36 cellular contexts compared by ENCODE assay signal in genomic region chr13:45267215-45267614, GRCh38.
"Had no signal": no experiment of that assay in that cellular context is flagged by ENCODE, and none has a peak within 500 bp of the region (broad histone marks: within the 10 kb centered on the region; RNA-seq: fewer than 3 reads in every experiment).

No MANE protein-coding gene starts in this region.

- H3K27ac Mint-ChIP-seq: activated B cell treated with CpG ODN at 0.5 μM for 24 hours; activated CD4-positive, alpha-beta memory T cell treated with anti-CD3 and anti-CD28 coated beads, Interleukin-2, amount 10 ng/mL, durations not matched to agents 7 days and 5 days; activated CD4-positive, alpha-beta T cell treated with anti-CD3 and anti-CD28 coated beads, Interleukin-2, amount 10 ng/mL, durations not matched to agents 7 days and 5 days; activated CD8-positive, alpha-beta memory T cell treated with anti-CD3 and anti-CD28 coated beads, Interleukin-2, amount 10 ng/mL, durations not matched to agents 7 days and 5 days; activated CD8-positive, alpha-beta T cell treated with anti-CD3 and anti-CD28 coated beads, Interleukin-2, amount 10 ng/mL, durations not matched to agents 7 days and 5 days; activated naive CD4-positive, alpha-beta T cell treated with anti-CD3 and anti-CD28 coated beads, Interleukin-2, amount 10 ng/mL, durations not matched to agents 7 days and 5 days; activated naive CD4-positive, alpha-beta T cell treated with anti-CD3 and anti-CD28 coated beads, Interleukin-2, amount 50 U/mL, for 24 hours; activated naive CD8-positive, alpha-beta T cell; activated naive CD8-positive, alpha-beta T cell treated with anti-CD3 and anti-CD28 coated beads, Interleukin-2, amount 10 ng/mL, durations not matched to agents 7 days and 5 days; activated naive CD8-positive, alpha-beta T cell treated with anti-CD3 and anti-CD28 coated beads, Interleukin-2, amount 50 U/mL, for 24 hours; activated T-cell treated with anti-CD3 and anti-CD28 coated beads, Interleukin-2, amount 50 U/mL, for 24 hours; activated T-helper 2 cell treated with anti-CD3 and anti-CD28 coated beads, Interferon-gamma antibody, Interleukin-2, Interleukin-4, amounts not matched to agents 10 μg/mL and 5 μg/mL and 100 μg/mL, durations not matched to agents 14 hours and 24 hours and 36 hours; T-helper 1 cell treated with Interleukin-12 subunit alpha and Interleukin-12 subunit beta and Interleukin-4 antibody, amounts not matched to agents 30 μg/mL and 1 μg/mL, for 36 hours; T-helper 2 cell treated with Interferon-gamma antibody and Interleukin-4, amounts not matched to agents 5 μg/mL and 100 μg/mL, for 36 hours had no signal

- H3K36me3 ChIP-seq: ascending aorta, cardiac muscle cell, WERI-Rb-1 had no signal

- H3K36me3 Mint-ChIP-seq: activated naive CD8-positive, alpha-beta T cell had no signal

- FAIRE-seq: bronchial epithelial cell, colon, TTC549 had no signal

- H3K4me1 Mint-ChIP-seq: activated B cell treated with CpG ODN at 0.5 μM for 24 hours; activated CD4-positive, alpha-beta memory T cell treated with anti-CD3 and anti-CD28 coated beads, Interleukin-2, amount 10 ng/mL, durations not matched to agents 7 days and 5 days; activated CD4-positive, alpha-beta T cell treated with anti-CD3 and anti-CD28 coated beads, Interleukin-2, amount 10 ng/mL, durations not matched to agents 7 days and 5 days; activated CD8-positive, alpha-beta memory T cell treated with anti-CD3 and anti-CD28 coated beads, Interleukin-2, amount 10 ng/mL, durations not matched to agents 7 days and 5 days; activated naive CD4-positive, alpha-beta T cell treated with anti-CD3 and anti-CD28 coated beads, Interleukin-2, amount 10 ng/mL, durations not matched to agents 7 days and 5 days; activated naive CD4-positive, alpha-beta T cell treated with anti-CD3 and anti-CD28 coated beads, Interleukin-2, amount 50 U/mL, for 24 hours; activated naive CD8-positive, alpha-beta T cell treated with anti-CD3 and anti-CD28 coated beads, Interleukin-2, amount 10 ng/mL, durations not matched to agents 7 days and 5 days; activated naive CD8-positive, alpha-beta T cell treated with anti-CD3 and anti-CD28 coated beads, Interleukin-2, amount 50 U/mL, for 24 hours; brain had no signal

- DNase-seq: activated B cell treated with CpG ODN at 0.5 μM for 24 hours; activated CD4-positive, alpha-beta memory T cell treated with anti-CD3 and anti-CD28 coated beads, Interleukin-2, amount 10 ng/mL, durations not matched to agents 7 days and 5 days; activated CD4-positive, alpha-beta T cell treated with anti-CD3 and anti-CD28 coated beads for 48 hours; activated CD4-positive, alpha-beta T cell treated with anti-CD3 and anti-CD28 coated beads, Interleukin-2, amount 10 ng/mL, durations not matched to agents 7 days and 5 days; activated CD4-positive, alpha-beta T cell treated with anti-CD3 and anti-CD28 coated beads, Interleukin-2, amount 50 U/mL, for 48 hours; activated CD4-positive, CD25-positive, alpha-beta regulatory T cell treated with anti-CD3 and anti-CD28 coated beads, Interleukin-2, amount 50 U/mL, for 72 hours; activated CD8-positive, alpha-beta memory T cell treated with anti-CD3 and anti-CD28 coated beads for 24 hours; activated CD8-positive, alpha-beta memory T cell treated with anti-CD3 and anti-CD28 coated beads, Interleukin-2, amount 10 ng/mL, durations not matched to agents 7 days and 5 days; activated CD8-positive, alpha-beta memory T cell treated with anti-CD3 and anti-CD28 coated beads, Interleukin-2, amount 50 U/mL, for 48 hours; activated CD8-positive, alpha-beta T cell treated with anti-CD3 and anti-CD28 coated beads, Interleukin-2, amount 10 ng/mL, durations not matched to agents 7 days and 5 days; activated effector memory CD4-positive, alpha-beta T cell treated with Interleukin-2 at 50 U/mL for 16 hours; activated gamma-delta T cell; activated naive CD4-positive, alpha-beta T cell treated with anti-CD3 and anti-CD28 coated beads, Interleukin-2, amount 10 ng/mL, durations not matched to agents 7 days and 5 days; activated naive CD4-positive, alpha-beta T cell treated with Interleukin-2 at 50 U/mL for 16 hours; activated naive CD8-positive, alpha-beta T cell treated with anti-CD3 and anti-CD28 coated beads, Interleukin-2, amount 10 ng/mL, durations not matched to agents 7 days and 5 days; activated naive CD8-positive, alpha-beta T cell treated with anti-CD3 and anti-CD28 coated beads, Interleukin-2, amount 50 U/mL, for 24 hours; activated T-cell treated with anti-CD3 and anti-CD28 coated beads, Interleukin-2, amount 50 U/mL, for 24 hours; activated T-cell treated with anti-CD3 and anti-CD28 coated beads, Interleukin-2, amount 50 U/mL, for 48 hours; amygdala; anterior cingulate cortex; caudate nucleus; T-helper 1 cell; T-helper 2 cell; T-helper 9 cell; WERI-Rb-1 had no signal

- ATAC-seq: activated CD8-positive, alpha-beta memory T cell treated with anti-CD3 and anti-CD28 coated beads, Interleukin-2, amount 10 ng/mL, durations not matched to agents 7 days and 5 days; activated CD8-positive, alpha-beta T cell treated with anti-CD3 and anti-CD28 coated beads, Interleukin-2, amount 10 ng/mL, durations not matched to agents 7 days and 5 days; activated naive CD8-positive, alpha-beta T cell treated with anti-CD3 and anti-CD28 coated beads, Interleukin-2, amount 50 U/mL, for 24 hours had no signal

- H3K4me3 ChIP-seq: ascending aorta, cardiac muscle cell had no signal

- H3K9me3 Mint-ChIP-seq: activated B cell treated with CpG ODN at 0.5 μM for 24 hours; activated CD4-positive, alpha-beta memory T cell treated with anti-CD3 and anti-CD28 coated beads, Interleukin-2, amount 10 ng/mL, durations not matched to agents 7 days and 5 days; activated CD4-positive, alpha-beta T cell treated with anti-CD3 and anti-CD28 coated beads, Interleukin-2, amount 10 ng/mL, durations not matched to agents 7 days and 5 days; activated naive CD4-positive, alpha-beta T cell treated with anti-CD3 and anti-CD28 coated beads, Interleukin-2, amount 10 ng/mL, durations not matched to agents 7 days and 5 days; activated naive CD4-positive, alpha-beta T cell treated with anti-CD3 and anti-CD28 coated beads, Interleukin-2, amount 50 U/mL, for 24 hours; activated naive CD8-positive, alpha-beta T cell treated with anti-CD3 and anti-CD28 coated beads, Interleukin-2, amount 10 ng/mL, durations not matched to agents 7 days and 5 days; activated naive CD8-positive, alpha-beta T cell treated with anti-CD3 and anti-CD28 coated beads, Interleukin-2, amount 50 U/mL, for 24 hours; activated T-cell treated with anti-CD3 and anti-CD28 coated beads, Interleukin-2, amount 50 U/mL, for 24 hours; activated T-helper 2 cell treated with anti-CD3 and anti-CD28 coated beads, Interferon-gamma antibody, Interleukin-2, Interleukin-4, amounts not matched to agents 10 μg/mL and 5 μg/mL and 100 μg/mL, durations not matched to agents 14 hours and 24 hours and 36 hours; brain; T-helper 1 cell treated with Interleukin-12 subunit alpha and Interleukin-12 subunit beta and Interleukin-4 antibody, amounts not matched to agents 30 μg/mL and 1 μg/mL, for 36 hours; T-helper 2 cell treated with Interferon-gamma antibody and Interleukin-4, amounts not matched to agents 5 μg/mL and 100 μg/mL, for 36 hours had no signal

- H3K27ac ChIP-seq: ascending aorta, cardiac muscle cell, WERI-Rb-1 had no signal

- H3K27me3 Mint-ChIP-seq: activated B cell treated with CpG ODN at 0.5 μM for 24 hours; activated CD4-positive, alpha-beta memory T cell treated with anti-CD3 and anti-CD28 coated beads, Interleukin-2, amount 10 ng/mL, durations not matched to agents 7 days and 5 days; activated CD4-positive, alpha-beta T cell treated with anti-CD3 and anti-CD28 coated beads, Interleukin-2, amount 10 ng/mL, durations not matched to agents 7 days and 5 days; activated CD8-positive, alpha-beta memory T cell treated with anti-CD3 and anti-CD28 coated beads, Interleukin-2, amount 10 ng/mL, durations not matched to agents 7 days and 5 days; activated naive CD4-positive, alpha-beta T cell treated with anti-CD3 and anti-CD28 coated beads, Interleukin-2, amount 10 ng/mL, durations not matched to agents 7 days and 5 days; activated naive CD4-positive, alpha-beta T cell treated with anti-CD3 and anti-CD28 coated beads, Interleukin-2, amount 50 U/mL, for 24 hours; activated naive CD8-positive, alpha-beta T cell; activated naive CD8-positive, alpha-beta T cell treated with anti-CD3 and anti-CD28 coated beads, Interleukin-2, amount 10 ng/mL, durations not matched to agents 7 days and 5 days; activated naive CD8-positive, alpha-beta T cell treated with anti-CD3 and anti-CD28 coated beads, Interleukin-2, amount 50 U/mL, for 24 hours; activated T-cell treated with anti-CD3 and anti-CD28 coated beads, Interleukin-2, amount 50 U/mL, for 24 hours; brain had no signal

- H3K27me3 ChIP-seq: ascending aorta, cardiac muscle cell had no signal

- H3K4me1 ChIP-seq: ascending aorta had no signal

- H3K4me3 Mint-ChIP-seq: activated B cell treated with CpG ODN at 0.5 μM for 24 hours; activated CD4-positive, alpha-beta memory T cell treated with anti-CD3 and anti-CD28 coated beads, Interleukin-2, amount 10 ng/mL, durations not matched to agents 7 days and 5 days; activated CD4-positive, alpha-beta T cell treated with anti-CD3 and anti-CD28 coated beads, Interleukin-2, amount 10 ng/mL, durations not matched to agents 7 days and 5 days; activated CD8-positive, alpha-beta memory T cell treated with anti-CD3 and anti-CD28 coated beads, Interleukin-2, amount 10 ng/mL, durations not matched to agents 7 days and 5 days; activated CD8-positive, alpha-beta T cell treated with anti-CD3 and anti-CD28 coated beads, Interleukin-2, amount 10 ng/mL, durations not matched to agents 7 days and 5 days; activated naive CD4-positive, alpha-beta T cell treated with anti-CD3 and anti-CD28 coated beads, Interleukin-2, amount 10 ng/mL, durations not matched to agents 7 days and 5 days; activated naive CD4-positive, alpha-beta T cell treated with anti-CD3 and anti-CD28 coated beads, Interleukin-2, amount 50 U/mL, for 24 hours; activated naive CD8-positive, alpha-beta T cell; activated naive CD8-positive, alpha-beta T cell treated with anti-CD3 and anti-CD28 coated beads, Interleukin-2, amount 10 ng/mL, durations not matched to agents 7 days and 5 days; activated naive CD8-positive, alpha-beta T cell treated with anti-CD3 and anti-CD28 coated beads, Interleukin-2, amount 50 U/mL, for 24 hours; activated T-cell treated with anti-CD3 and anti-CD28 coated beads, Interleukin-2, amount 50 U/mL, for 24 hours; brain; T-helper 1 cell treated with Interleukin-12 subunit alpha and Interleukin-12 subunit beta and Interleukin-4 antibody, amounts not matched to agents 30 μg/mL and 1 μg/mL, for 36 hours; T-helper 2 cell treated with Interferon-gamma antibody and Interleukin-4, amounts not matched to agents 5 μg/mL and 100 μg/mL, for 36 hours had no signal
